Comparison of ENCODE assay signal across 33 cellular contexts in the genomic region with DNA sequence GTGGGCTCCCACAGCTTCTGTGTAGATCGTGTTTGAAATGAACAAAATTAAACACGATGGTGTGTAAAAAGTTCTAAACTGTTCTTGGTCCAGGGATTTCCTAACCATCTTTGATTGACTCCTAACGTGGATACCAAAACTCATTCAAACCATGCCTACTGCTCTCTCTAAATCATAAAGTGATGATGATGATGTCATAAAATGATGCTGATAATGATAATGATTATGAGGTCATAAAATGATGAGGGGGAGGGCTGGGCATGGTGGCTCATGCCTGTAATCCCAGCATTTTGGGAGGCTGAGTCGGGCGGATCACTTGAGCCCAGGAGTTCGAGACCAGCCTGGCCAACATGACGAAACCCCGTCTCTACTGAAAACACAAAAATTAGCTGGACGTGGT.
"Had no signal": no experiment of that assay in that cellular context is flagged by ENCODE, and none has a peak within 500 bp of the region (broad histone marks: within the 10 kb centered on the region; RNA-seq: fewer than 3 reads in every experiment).

No MANE protein-coding gene starts in this region.

- ATAC-seq: activated CD4-positive, alpha-beta T cell treated with anti-CD3 and anti-CD28 coated beads for 36 hours; activated CD8-positive, alpha-beta T cell treated with anti-CD3 and anti-CD28 coated beads, Interleukin-2, amount 10 ng/mL, durations not matched to agents 7 days and 5 days; activated naive CD4-positive, alpha-beta T cell treated with anti-CD3 and anti-CD28 coated beads, Interleukin-2, amount 50 U/mL, for 72 hours; activated T-helper 17 cell treated with anti-CD3 and anti-CD28 coated beads, Interleukin-2, amount 50 U/mL, for 72 hours; body of pancreas had no signal

- H3K36me3 ChIP-seq: adrenal gland, brain microvascular endothelial cell, breast epithelium had no signal

- H3K4me3 ChIP-seq: adrenal gland, body of pancreas, breast epithelium had no signal

- FAIRE-seq: astrocyte, TTC549 had no signal

- H3K27ac ChIP-seq: adrenal gland, body of pancreas, brain microvascular endothelial cell, breast epithelium, VCaP had no signal

- DNase-seq: activated B cell treated with CpG ODN at 0.5 μM for 24 hours; activated CD4-positive, alpha-beta memory T cell treated with anti-CD3 and anti-CD28 coated beads, Interleukin-2, amount 10 ng/mL, durations not matched to agents 7 days and 5 days; activated CD4-positive, alpha-beta T cell treated with anti-CD3 and anti-CD28 coated beads for 1 hour; activated CD4-positive, alpha-beta T cell treated with anti-CD3 and anti-CD28 coated beads for 36 hours; activated CD4-positive, alpha-beta T cell treated with anti-CD3 and anti-CD28 coated beads for 48 hours; activated CD4-positive, alpha-beta T cell treated with anti-CD3 and anti-CD28 coated beads, Interleukin-2, amount 10 ng/mL, durations not matched to agents 7 days and 5 days; activated CD4-positive, alpha-beta T cell treated with anti-CD3 and anti-CD28 coated beads, Interleukin-2, amount 50 U/mL, for 48 hours; activated CD8-positive, alpha-beta memory T cell treated with anti-CD3 and anti-CD28 coated beads for 24 hours; activated CD8-positive, alpha-beta memory T cell treated with anti-CD3 and anti-CD28 coated beads, Interleukin-2, amount 50 U/mL, for 4 hours; activated CD8-positive, alpha-beta T cell treated with anti-CD3 and anti-CD28 coated beads, Interleukin-2, amount 10 ng/mL, durations not matched to agents 7 days and 5 days; activated effector memory CD4-positive, alpha-beta T cell treated with anti-CD3 and anti-CD28 coated beads, Interleukin-2, amount 50 U/mL, for 16 hours; activated gamma-delta T cell treated with Interleukin-2 at 50 U/mL for 16 hours; activated naive CD4-positive, alpha-beta T cell; activated naive CD4-positive, alpha-beta T cell treated with anti-CD3 and anti-CD28 coated beads for 36 hours; activated naive CD4-positive, alpha-beta T cell treated with anti-CD3 and anti-CD28 coated beads, Interleukin-2, amount 50 U/mL, for 16 hours; activated naive CD8-positive, alpha-beta T cell treated with anti-CD3 and anti-CD28 coated beads for 36 hours; activated T-cell treated with anti-CD3 and anti-CD28 coated beads, Interleukin-2, amount 50 U/mL, for 24 hours; activated T-cell treated with anti-CD3 and anti-CD28 coated beads, Interleukin-2, amount 50 U/mL, for 48 hours; adrenal gland; amniotic stem cell; aorta; body of pancreas; brain microvascular endothelial cell; central memory CD4-positive, alpha-beta T cell; T-helper 1 cell; T-helper 2 cell; T-helper 9 cell had no signal

- H3K4me1 ChIP-seq: body of pancreas, breast epithelium had no signal

- H3K27me3 ChIP-seq: adrenal gland, body of pancreas, brain microvascular endothelial cell, breast epithelium had no signal

- H3K9me3 ChIP-seq: adrenal gland, body of pancreas, breast epithelium had no signal
